Comparison of ENCODE assay signal across 32 cellular contexts in genomic region chr3:38573111-38573510, GRCh38.
"Had no signal": no experiment of that assay in that cellular context is flagged by ENCODE, and none has a peak within 500 bp of the region (broad histone marks: within the 10 kb centered on the region; RNA-seq: fewer than 3 reads in every experiment).

No MANE protein-coding gene starts in this region.

- H3K9me3 ChIP-seq: MG63 had no signal

- H3K36me3 ChIP-seq: MG63 had no signal

- DNase-seq: Karpas-422, Kasumi-1, KG1, MG63, MM.1S, MV-4-11, NCI-H1048, NCI-H1092, NCI-H1092 treated with DMSO at 0.1 percent for 48 hours, NCI-H1105, NCI-H1105 treated with DMSO at 0.1 percent for 48 hours, NCI-H1417, NCI-H1417 treated with DMSO at 0.1 percent for 48 hours, NCI-H1436, NCI-H1436 treated with DMSO at 0.1 percent for 48 hours, NCI-H146, NCI-H187, NCI-H187 treated with DMSO at 0.1 percent for 48 hours, NCI-H1930, NCI-H2029, NCI-H2029 treated with DMSO at 0.1 percent for 48 hours, NCI-H2081, NCI-H2081 treated with DMSO at 0.1 percent for 48 hours, NCI-H2107, NCI-H2171, NCI-H2171 treated with DMSO at 0.1 percent for 48 hours, NCI-H2227 treated with DMSO at 0.1 percent for 48 hours, NCI-H226, NCI-H345, NCI-H510A, NCI-H510A treated with DMSO at 0.1 percent for 48 hours had no signal

- H3K27ac ChIP-seq: KMS-11 had no signal

- H3K9ac ChIP-seq: KMS-11 had no signal

- H3K4me3 ChIP-seq: MG63 had no signal

- H3K4me2 ChIP-seq: KMS-11 had no signal

- H3K27me3 ChIP-seq: MG63 had no signal
